Comparison of ENCODE assay signal across 8 cellular contexts in the genomic region with DNA sequence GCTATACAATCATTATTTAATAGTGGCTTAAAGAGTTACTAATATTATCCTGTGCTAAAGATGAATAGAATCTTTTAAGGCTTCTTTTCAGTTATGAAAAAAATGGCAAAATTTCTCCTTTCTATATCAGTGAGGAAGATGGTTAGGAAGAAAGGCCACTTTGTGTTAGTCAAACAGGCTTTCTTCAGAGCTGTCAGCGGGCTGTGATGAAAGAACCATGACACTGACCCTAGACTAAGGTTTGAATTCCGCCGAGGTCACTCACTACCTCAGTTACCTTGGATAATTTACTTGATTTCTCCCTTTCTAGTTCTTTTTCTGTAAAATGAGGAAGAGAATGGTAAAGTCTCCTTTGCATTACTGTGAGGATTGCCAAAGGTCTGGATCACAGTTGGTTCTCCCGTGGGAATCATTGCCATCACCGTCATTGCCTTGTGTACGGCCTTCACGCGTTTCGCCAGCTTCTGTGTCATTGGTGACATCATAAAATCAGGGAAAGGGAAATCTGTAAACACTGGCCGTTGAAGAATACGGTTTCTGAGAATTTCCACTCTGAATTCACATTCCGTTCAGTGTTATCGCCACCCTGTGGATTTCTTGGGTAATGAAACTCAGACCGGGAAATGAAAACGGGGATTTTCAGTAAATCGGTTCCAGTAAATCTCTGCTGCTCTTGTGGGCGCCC. TPM values are rescaled to one million over a fixed set of nuclear protein-coding genes. Genes with fewer than 3 reads are reported as not detected.
DNase-seq lines count a peak whose midpoint lies in the region; ATAC-seq, FAIRE-seq and TF ChIP-seq lines count a peak whose summit lies in the region.

No MANE protein-coding gene starts in this region.

- peak; percentile 83 for TF ChIP-seq CTCF in smooth muscle cell (IDR thresholded peaks at IDR 0.05; ENCODE audit: borderline replicate concordance, insufficient read depth, poor library complexity, severe bottlenecking)

- H3K36me3 ChIP-seq in iPS-20b (ENCODE audit: insufficient read depth, low read depth, low read length) (no peaks in the 10 kb centered on the region), smooth muscle cell (ENCODE audit: low read depth) (no peaks in the 10 kb centered on the region)

- H3K4me2 ChIP-seq in smooth muscle cell, result peak overlapping the region; percentile 78

- WGBS in smooth muscle cell (ENCODE audit: low lambda C conversion rate), result 11% methylated on average over 17 of the region's 17 CpGs

- FAIRE-seq in TTC549 (lab: Jason Lieb, UNC), result peak; percentile 93

- peak; percentile 73 for ATAC-seq in HG02943 (IDR thresholded peaks at IDR 0.05; ENCODE audit: low read depth, unreplicated experiment)

- H3F3A ChIP-seq in smooth muscle cell (ENCODE audit: low read depth), result no peaks in the 10 kb centered on the region

- no peaks in the 10 kb centered on the region for H4K20me1 ChIP-seq in smooth muscle cell (ENCODE audit: low read depth)

- no peaks in the 10 kb centered on the region for H3K79me2 ChIP-seq in smooth muscle cell (ENCODE audit: low read depth)

- H2AFZ ChIP-seq in smooth muscle cell (ENCODE audit: low read depth), result peak overlapping the region; percentile 86

- DNase-seq in NCI-H187 (lab: John Stamatoyannopoulos, UW) (peak; percentile 55 to 62), NCI-H187 treated with DMSO at 0.1 percent for 48 hours (lab: John Stamatoyannopoulos, UW) (no peak), NCI-H2081 treated with DMSO at 0.1 percent for 48 hours (lab: John Stamatoyannopoulos, UW) (peak; percentile 74), brain pericyte (ENCODE audit: low read depth, low spot score) (peak; percentile 86), smooth muscle cell (lab: John Stamatoyannopoulos, UW; ENCODE audit: unreplicated experiment) (peak; percentile 15)

- no peaks in the 10 kb centered on the region for H3K4me1 ChIP-seq in iPS-20b (ENCODE audit: insufficient read depth, low read length)
- no peaks in the 10 kb centered on the region for H3K4me1 ChIP-seq in smooth muscle cell (ENCODE audit: low read depth)

- H3K27ac ChIP-seq in iPS-20b (ENCODE audit: low read length) (no peak overlapping the region), smooth muscle cell (ENCODE audit: low read depth) (peak overlapping the region; percentile 14)

- H3K9ac ChIP-seq in iPS-20b (ENCODE audit: low read depth, low read length), result peak overlapping the region; percentile 14; the same call in 1 of the 2 replicates
- H3K9ac ChIP-seq in smooth muscle cell (ENCODE audit: low read depth), result peak overlapping the region; percentile 54

- H3K4me3 ChIP-seq in iPS-20b (ENCODE audit: low read length) (peak overlapping the region; percentile 59; the same call in 1 of the 2 replicates), smooth muscle cell (peak overlapping the region; percentile 39)

- H3K9me3 ChIP-seq in iPS-20b (ENCODE audit: insufficient read depth, low read depth, low read length) (no peaks in the 10 kb centered on the region; the same call in 1 of the 2 replicates), smooth muscle cell (replicated peaks; ENCODE audit: low read depth) (no peaks in the 10 kb centered on the region)

- H3K27me3 ChIP-seq in iPS-20b (ENCODE audit: insufficient read depth, low read length) (no peaks in the 10 kb centered on the region), smooth muscle cell (ENCODE audit: low read depth) (no peaks in the 10 kb centered on the region)

RNA-seq across cellular contexts. Expression of gene YBX3, which starts 26.7 kb away (rescaled TPM):
- total RNA-seq in smooth muscle cell, result 93.5 and 129 TPM in 2 replicates
- 188 and 237 TPM in 2 replicates for polyA plus RNA-seq in smooth muscle cell

RNA-seq across cellular contexts. Expression of gene TAS2R7, which starts 52.6 kb away (rescaled TPM):
- total RNA-seq in smooth muscle cell, result 1.4 TPM in 1 of 2 replicates, not detected in the other
- polyA plus RNA-seq in smooth muscle cell, result not detected in 2 replicates

RNA-seq across cellular contexts. Expression of gene TAS2R8, which starts 57.2 kb away (rescaled TPM):
- 0.13 and 0.90 TPM in 2 replicates for total RNA-seq in smooth muscle cell
- not detected in 2 replicates for polyA plus RNA-seq in smooth muscle cell
